Comparison of ENCODE assay signal across 9 cellular contexts in genomic region chr19:38557205-38557799, GRCh38.
A peak's percentile ranks its signal among the peaks of the same experiment; 100 is the strongest.
DNase-seq lines count a peak whose midpoint lies in the region; ATAC-seq and TF ChIP-seq lines count a peak whose summit lies in the region.
"Had no signal": no experiment of that assay in that cellular context is flagged by ENCODE, and none has a peak within 500 bp of the region (broad histone marks: within the 10 kb centered on the region; RNA-seq: fewer than 3 reads in every experiment).

No MANE protein-coding gene starts in this region.

- H3K4me3 ChIP-seq in HEK293 (ENCODE audit: low read depth, low read length) = no peak overlapping the region
- no peak overlapping the region for H3K4me3 ChIP-seq in H7 (ENCODE audit: insufficient read depth, low read depth, low read length)
- no peak overlapping the region for H3K4me3 ChIP-seq in GM23248
- H3K4me3 ChIP-seq: A549 had no signal

- H3K9ac ChIP-seq in GM23248 = no peak overlapping the region

- DNase-seq in SKM-1 treated with dmso at 0.1 percent for 144 hours (lab: John Stamatoyannopoulos, UW; ENCODE audit: unreplicated experiment) = peak; percentile 20
- no peak for DNase-seq in SKM-1 (lab: John Stamatoyannopoulos, UW; ENCODE audit: unreplicated experiment)
- peak; percentile 32 for DNase-seq in SIG-M5 (lab: John Stamatoyannopoulos, UW)
- DNase-seq in natural killer cell treated with Interleukin-12 subunit alpha and Interleukin-12 subunit beta and Interleukin-15 and Interleukin-18, amount 100 ng/mL, for 72 hours (ENCODE audit: low spot score) = peak; percentile 70
- no peak for DNase-seq in H7
- no peak for DNase-seq in GM23248
- no peak for DNase-seq in NCI-H2196 (lab: John Stamatoyannopoulos, UW; ENCODE audit: unreplicated experiment)

- ATAC-seq in natural killer cell treated with Interleukin-12 subunit alpha and Interleukin-12 subunit beta and Interleukin-15 and Interleukin-18, amount 100 ng/mL, for 72 hours = peak; percentile 86 to 89

- H3K79me2 ChIP-seq in GM23248 (ENCODE audit: insufficient read depth) = no peaks in the 10 kb centered on the region

- no peak overlapping the region for H3K4me2 ChIP-seq in GM23248 (ENCODE audit: unreplicated experiment)
- H3K4me2 ChIP-seq: A549 had no signal

- TF ChIP-seq CTCF in HEK293 (tag by site-specific recombination; IDR thresholded peaks at IDR 0.05) = no peak

- H3K27me3 ChIP-seq in H7 (ENCODE audit: control insufficient read depth, insufficient read depth, low read length) (no peaks in the 10 kb centered on the region), GM23248 (replicated peaks; ENCODE audit: insufficient read depth) (no peaks in the 10 kb centered on the region)

- H3K36me3 Mint-ChIP-seq in natural killer cell treated with Interleukin-12 subunit alpha and Interleukin-12 subunit beta and Interleukin-15 and Interleukin-18, amount 100 ng/mL, for 72 hours = no peaks in the 10 kb centered on the region

- in situ Hi-C loops in GM23248 (cut with MboI) = no loop called here

- no peak overlapping the region for H2AFZ ChIP-seq in GM23248

- no peaks in the 10 kb centered on the region for H4K20me1 ChIP-seq in GM23248 (ENCODE audit: insufficient read depth)

- peaks cover 4% of the 10 kb centered on the region; the same call in 1 of the 2 replicates for H3F3A ChIP-seq in GM23248 (ENCODE audit: insufficient read depth)

- H3K27ac ChIP-seq in HEK293 (ENCODE audit: extremely low read depth, low read depth, low read length) = no peak overlapping the region
- no peak overlapping the region for H3K27ac ChIP-seq in GM23248
- H3K27ac ChIP-seq: A549 had no signal

- H3K9me3 ChIP-seq in HEK293 (ENCODE audit: control insufficient read depth, insufficient read depth, low read depth, low read length) = no peaks in the 10 kb centered on the region
- H3K9me3 ChIP-seq in GM23248 (ENCODE audit: low read depth) = no peaks in the 10 kb centered on the region
- H3K9me3 ChIP-seq: A549 had no signal

- POLR2A ChIA-PET in HEK293 (lab: Yijun Ruan, JAX) = interaction anchor here (1.7 kb wide), 1 partner anchor 39 kb away, joined by 6 read pairs; no protein-coding TSS in a partner anchor

- peaks cover 27 to 62% of the 10 kb centered on the region in 2 donors for H3K4me1 Mint-ChIP-seq in natural killer cell treated with Interleukin-12 subunit alpha and Interleukin-12 subunit beta and Interleukin-15 and Interleukin-18, amount 100 ng/mL, for 72 hours (ENCODE audit: low read depth in 2 of 2)

- WGBS in GM23248 (ENCODE audit: low coverage in 1 of 2, low lambda C conversion rate in 2 of 2, missing lambda C conversion rate in 2 of 2), 2 experiments = 59% methylated on average over 12 of the region's 12 CpGs

- H3K4me1 ChIP-seq in HEK293 (ENCODE audit: control insufficient read depth, insufficient read depth, low read length) (peaks cover 9% of the 10 kb centered on the region), GM23248 (ENCODE audit: insufficient read depth) (peaks cover 7% of the 10 kb centered on the region)
- H3K4me1 ChIP-seq: A549 had no signal

- peak overlapping the region; percentile 48 to 65 for H3K27ac Mint-ChIP-seq in natural killer cell treated with Interleukin-12 subunit alpha and Interleukin-12 subunit beta and Interleukin-15 and Interleukin-18, amount 100 ng/mL, for 72 hours

- H3K9me2 ChIP-seq in GM23248 (ENCODE audit: insufficient read depth) = no peaks in the 10 kb centered on the region

- CTCF ChIA-PET in HEK293 (lab: Yijun Ruan, JAX) = interaction anchor here (0.6 to 0.8 kb wide), 2 partner anchors 12 to 313 kb away, joined by 3 read pairs; no protein-coding TSS in a partner anchor

- no peaks in the 10 kb centered on the region for H3K9me3 Mint-ChIP-seq in natural killer cell treated with Interleukin-12 subunit alpha and Interleukin-12 subunit beta and Interleukin-15 and Interleukin-18, amount 100 ng/mL, for 72 hours

- H3K27me3 Mint-ChIP-seq in natural killer cell treated with Interleukin-12 subunit alpha and Interleukin-12 subunit beta and Interleukin-15 and Interleukin-18, amount 100 ng/mL, for 72 hours = peaks cover 0 to 18% of the 10 kb centered on the region in 2 donors

- H3K36me3 ChIP-seq in HEK293 (ENCODE audit: control insufficient read depth in 2 of 2, insufficient read depth in 1 of 2, low read length in 2 of 2) (no peaks in the 10 kb centered on the region; a peak in 1 of 3 replicates), H7 (replicated peaks; ENCODE audit: control insufficient read depth, insufficient read depth, low read length) (peaks cover 5% of the 10 kb centered on the region), GM23248 (ENCODE audit: low read depth) (no peaks in the 10 kb centered on the region)

- H3K4me3 Mint-ChIP-seq in natural killer cell treated with Interleukin-12 subunit alpha and Interleukin-12 subunit beta and Interleukin-15 and Interleukin-18, amount 100 ng/mL, for 72 hours = peak overlapping the region; percentile 80

TF ChIP-seq in HEK293, 187 proteins besides CTCF, POLR2A, EP300 and RAD21:
- TF ChIP-seq, protein P1, sequence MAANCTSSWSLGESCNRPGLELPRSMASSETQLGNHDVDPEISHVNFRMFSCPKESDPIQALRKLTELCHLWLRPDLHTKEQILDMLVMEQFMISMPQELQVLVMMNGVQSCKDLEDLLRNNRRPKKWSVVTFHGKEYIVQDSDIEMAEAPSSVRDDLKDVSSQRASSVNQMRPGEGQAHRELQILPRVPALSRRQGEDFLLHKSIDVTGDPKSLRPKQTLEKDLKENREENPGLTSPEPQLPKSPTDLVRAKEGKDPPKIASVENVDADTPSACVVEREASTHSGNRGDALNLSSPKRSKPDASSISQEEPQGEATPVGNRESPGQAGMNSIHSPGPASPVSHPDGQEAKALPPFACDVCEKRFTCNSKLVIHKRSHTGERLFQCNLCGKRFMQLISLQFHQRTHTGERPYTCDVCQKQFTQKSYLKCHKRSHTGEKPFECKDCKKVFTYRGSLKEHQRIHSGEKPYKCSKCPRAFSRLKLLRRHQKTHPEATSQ (tag by site-specific recombination; IDR thresholded peaks at IDR 0.05) = no peak
- TF ChIP-seq EGR2 (tag by site-specific recombination; IDR thresholded peaks at IDR 0.05; ENCODE audit: low read depth) (peak; percentile 92), KLF17 (tag by site-specific recombination; IDR thresholded peaks at IDR 0.05) (peak; percentile 62; the same call in 1 of the 2 replicates), SP7 (tag by site-specific recombination; IDR thresholded peaks at IDR 0.05) (peak; percentile 87), OSR2 (tag by site-specific recombination; IDR thresholded peaks at IDR 0.05) (peak; percentile 40), WT1 (tag by site-specific recombination; IDR thresholded peaks at IDR 0.05) (0 out of 2 replicates have a peak, but pooled peaks have one; percentile 18), KLF1 (tag by site-specific recombination; IDR thresholded peaks at IDR 0.05) (peak; percentile 92), ZFHX2 (tag by site-specific recombination; conservative IDR thresholded peaks at IDR 0.05) (peak; percentile 86)
- TF ChIP-seq, protein P2, sequence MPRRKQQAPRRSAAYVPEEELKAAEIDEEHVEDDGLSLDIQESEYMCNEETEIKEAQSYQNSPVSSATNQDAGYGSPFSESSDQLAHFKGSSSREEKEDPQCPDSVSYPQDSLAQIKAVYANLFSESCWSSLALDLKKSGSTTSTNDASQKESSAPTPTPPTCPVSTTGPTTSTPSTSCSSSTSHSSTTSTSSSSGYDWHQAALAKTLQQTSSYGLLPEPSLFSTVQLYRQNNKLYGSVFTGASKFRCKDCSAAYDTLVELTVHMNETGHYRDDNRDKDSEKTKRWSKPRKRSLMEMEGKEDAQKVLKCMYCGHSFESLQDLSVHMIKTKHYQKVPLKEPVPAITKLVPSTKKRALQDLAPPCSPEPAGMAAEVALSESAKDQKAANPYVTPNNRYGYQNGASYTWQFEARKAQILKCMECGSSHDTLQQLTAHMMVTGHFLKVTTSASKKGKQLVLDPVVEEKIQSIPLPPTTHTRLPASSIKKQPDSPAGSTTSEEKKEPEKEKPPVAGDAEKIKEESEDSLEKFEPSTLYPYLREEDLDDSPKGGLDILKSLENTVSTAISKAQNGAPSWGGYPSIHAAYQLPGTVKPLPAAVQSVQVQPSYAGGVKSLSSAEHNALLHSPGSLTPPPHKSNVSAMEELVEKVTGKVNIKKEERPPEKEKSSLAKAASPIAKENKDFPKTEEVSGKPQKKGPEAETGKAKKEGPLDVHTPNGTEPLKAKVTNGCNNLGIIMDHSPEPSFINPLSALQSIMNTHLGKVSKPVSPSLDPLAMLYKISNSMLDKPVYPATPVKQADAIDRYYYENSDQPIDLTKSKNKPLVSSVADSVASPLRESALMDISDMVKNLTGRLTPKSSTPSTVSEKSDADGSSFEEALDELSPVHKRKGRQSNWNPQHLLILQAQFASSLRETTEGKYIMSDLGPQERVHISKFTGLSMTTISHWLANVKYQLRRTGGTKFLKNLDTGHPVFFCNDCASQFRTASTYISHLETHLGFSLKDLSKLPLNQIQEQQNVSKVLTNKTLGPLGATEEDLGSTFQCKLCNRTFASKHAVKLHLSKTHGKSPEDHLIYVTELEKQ (tag by site-specific recombination; IDR thresholded peaks at IDR 0.05; ENCODE audit: borderline replicate concordance) = no peak
- TF ChIP-seq, protein P3, sequence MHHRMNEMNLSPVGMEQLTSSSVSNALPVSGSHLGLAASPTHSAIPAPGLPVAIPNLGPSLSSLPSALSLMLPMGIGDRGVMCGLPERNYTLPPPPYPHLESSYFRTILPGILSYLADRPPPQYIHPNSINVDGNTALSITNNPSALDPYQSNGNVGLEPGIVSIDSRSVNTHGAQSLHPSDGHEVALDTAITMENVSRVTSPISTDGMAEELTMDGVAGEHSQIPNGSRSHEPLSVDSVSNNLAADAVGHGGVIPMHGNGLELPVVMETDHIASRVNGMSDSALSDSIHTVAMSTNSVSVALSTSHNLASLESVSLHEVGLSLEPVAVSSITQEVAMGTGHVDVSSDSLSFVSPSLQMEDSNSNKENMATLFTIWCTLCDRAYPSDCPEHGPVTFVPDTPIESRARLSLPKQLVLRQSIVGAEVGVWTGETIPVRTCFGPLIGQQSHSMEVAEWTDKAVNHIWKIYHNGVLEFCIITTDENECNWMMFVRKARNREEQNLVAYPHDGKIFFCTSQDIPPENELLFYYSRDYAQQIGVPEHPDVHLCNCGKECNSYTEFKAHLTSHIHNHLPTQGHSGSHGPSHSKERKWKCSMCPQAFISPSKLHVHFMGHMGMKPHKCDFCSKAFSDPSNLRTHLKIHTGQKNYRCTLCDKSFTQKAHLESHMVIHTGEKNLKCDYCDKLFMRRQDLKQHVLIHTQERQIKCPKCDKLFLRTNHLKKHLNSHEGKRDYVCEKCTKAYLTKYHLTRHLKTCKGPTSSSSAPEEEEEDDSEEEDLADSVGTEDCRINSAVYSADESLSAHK (tag by site-specific recombination; IDR thresholded peaks at IDR 0.05) = no peak

Comparison
In these comparisons a context has a peak if more than half of its experiments do, and no peak if none do; other contexts are left out.
1. DNase-seq: peak in SKM-1 treated with dmso at 0.1 percent for 144 hours (single experiment), SIG-M5 (single experiment) and natural killer cell treated with Interleukin-12 subunit alpha and Interleukin-12 subunit beta and Interleukin-15 and Interleukin-18, amount 100 ng/mL, for 72 hours (single experiment); none in SKM-1 (single experiment), H7 (single experiment), GM23248 (single experiment) and NCI-H2196 (single experiment).